In the genomic region with DNA sequence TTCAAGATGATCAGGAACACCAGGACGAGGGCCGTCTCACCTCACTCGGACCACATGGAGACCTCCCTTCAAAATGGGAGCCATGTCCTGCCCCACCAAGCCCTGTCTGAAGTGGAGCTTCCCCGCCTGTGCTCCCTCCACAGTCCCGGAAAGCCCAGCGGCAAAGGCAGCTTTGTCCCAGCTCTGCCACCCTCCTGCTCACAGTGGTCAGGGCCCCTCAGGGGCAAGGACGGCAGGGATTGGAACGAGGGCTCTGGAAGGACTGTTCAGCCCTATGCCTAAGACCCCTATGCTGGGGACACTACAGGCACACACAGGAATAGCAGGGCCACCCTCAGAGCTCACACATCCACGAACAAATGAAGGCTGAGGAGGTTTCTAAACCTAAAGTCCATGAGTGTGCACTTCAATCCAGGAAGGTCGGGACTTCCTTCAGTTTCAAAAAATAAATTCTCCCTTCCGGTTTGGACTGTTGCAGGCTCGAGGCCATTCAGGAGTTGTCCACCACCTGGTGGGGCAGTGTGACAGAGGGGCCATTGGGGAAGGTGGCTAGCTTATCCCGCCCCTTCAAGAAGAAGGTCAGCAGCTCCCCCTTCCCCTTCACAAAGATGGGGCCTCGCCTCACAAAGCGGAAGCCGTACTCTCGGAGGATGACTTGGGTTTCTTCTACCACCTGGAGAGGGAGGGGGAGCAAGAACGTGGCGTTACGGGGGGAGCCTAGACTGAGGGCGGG, we compare ENCODE assay signal across 16 cellular contexts. TPM values are rescaled to one million over a fixed set of nuclear protein-coding genes. Genes with fewer than 3 reads are reported as not detected.
DNase-seq lines count a peak whose midpoint lies in the region; FAIRE-seq and TF ChIP-seq lines count a peak whose summit lies in the region.
"Had no signal": no experiment of that assay in that cellular context is flagged by ENCODE, and none has a peak within 500 bp of the region (broad histone marks: within the 10 kb centered on the region; RNA-seq: fewer than 3 reads in every experiment).

No MANE protein-coding gene starts in this region.

- no peaks in the 10 kb centered on the region for H3K27me3 ChIP-seq in endothelial cell of umbilical vein (ENCODE audit: control insufficient read depth in 2 of 2, insufficient read depth in 2 of 2, low read length in 2 of 2)
- H3K27me3 ChIP-seq: foreskin keratinocyte, upper lobe of right lung had no signal

- H4K20me1 ChIP-seq in OCI-LY7 (ENCODE audit: insufficient read depth, low read length) (no peaks in the 10 kb centered on the region; the same call in 1 of the 2 replicates), endothelial cell of umbilical vein (replicated peaks; ENCODE audit: control insufficient read depth, extremely low read depth, insufficient read depth, low read length) (no peaks in the 10 kb centered on the region)

- dilution Hi-C loops in endothelial cell of umbilical vein (cut with MboI; ENCODE audit: extremely low pct_ligation_motif_present, low sequenced_read_pairs) = no loop called here

- DNase-seq in activated CD8-positive, alpha-beta memory T cell treated with anti-CD3 and anti-CD28 coated beads for 24 hours = peak; percentile 50
- no peak for DNase-seq in activated CD8-positive, alpha-beta memory T cell treated with anti-CD3 and anti-CD28 coated beads, Interleukin-2, amount 50 U/mL, for 4 hours
- DNase-seq in OCI-LY7 (ENCODE audit: low spot score) (no peak), endothelial cell of umbilical vein (ENCODE audit: low read depth, low spot score) (no peak), NCI-H2107 treated with DMSO at 0.1 percent for 48 hours (lab: John Stamatoyannopoulos, UW; ENCODE audit: unreplicated experiment) (no peak), DMS53 (lab: John Stamatoyannopoulos, UW) (no peak), UCSD-AML1 (lab: John Stamatoyannopoulos, UW; ENCODE audit: unreplicated experiment) (no peak)
- DNase-seq in stimulated activated CD8-positive, alpha-beta memory T cell treated with anti-CD3 and anti-CD28 coated beads, Interleukin-4, amount 100 ng/mL, for 48 hours = peak; percentile 22
- DNase-seq: ACHN; activated CD4-positive, alpha-beta T cell treated with anti-CD3 and anti-CD28 coated beads, Interleukin-2, amount 50 U/mL, for 4 hours; anterior cingulate cortex; foreskin keratinocyte; NCI-H1436; upper lobe of right lung had no signal

- intact Hi-C loops in OCI-LY7 (cut with micrococcal nuclease; ENCODE audit: unreplicated experiment) (no loop called here), endothelial cell of umbilical vein (cut with micrococcal nuclease) (no loop called here)

- H3K4me3 ChIP-seq in OCI-LY7 (ENCODE audit: low read depth, low read length, poor library complexity, severe bottlenecking) = no peak overlapping the region
- H3K4me3 ChIP-seq in endothelial cell of umbilical vein (replicated peaks in 1 of 3; ENCODE audit: insufficient read depth in 1 of 3, low read depth in 1 of 3, low read length in 3 of 3) = no peak overlapping the region
- H3K4me3 ChIP-seq: smooth muscle cell, upper lobe of right lung had no signal

- no peak overlapping the region for H3K4me2 ChIP-seq in OCI-LY7 (ENCODE audit: low read length)
- H3K4me2 ChIP-seq in endothelial cell of umbilical vein (ENCODE audit: insufficient read depth, low read length) = no peak overlapping the region
- H3K4me2 ChIP-seq: smooth muscle cell had no signal

- TF ChIP-seq POLR2A in endothelial cell of umbilical vein (IDR thresholded peaks at IDR 0.05; ENCODE audit: low read depth, low read length) = no peak

- H3K79me2 ChIP-seq in OCI-LY7 (ENCODE audit: insufficient read depth, low read depth, low read length) (no peaks in the 10 kb centered on the region; the same call in 1 of the 2 replicates), endothelial cell of umbilical vein (ENCODE audit: control insufficient read depth, insufficient read depth, low read length) (peaks cover 4% of the 10 kb centered on the region)
- H3K79me2 ChIP-seq: parathyroid adenoma had no signal

- POLR2A ChIA-PET in OCI-LY7 (lab: Charles Lee) = interaction anchor here (1.2 kb wide), 1 partner anchor 27 kb away, joined by 4 read pairs; no protein-coding TSS in a partner anchor
- POLR2A ChIA-PET in endothelial cell of umbilical vein (lab: Charles Lee) = interaction anchor here (1.0 kb wide), 1 partner anchor 8 kb away, joined by 3 read pairs; no protein-coding TSS in a partner anchor

- no peak overlapping the region for H3K9ac ChIP-seq in endothelial cell of umbilical vein (replicated peaks; ENCODE audit: extremely low read depth, insufficient read depth, low read length)
- H3K9ac ChIP-seq: parathyroid adenoma had no signal

- no peaks in the 10 kb centered on the region for H3K9me2 ChIP-seq in OCI-LY7 (ENCODE audit: insufficient read depth, low read length)

- no peaks in the 10 kb centered on the region for H3K9me1 ChIP-seq in endothelial cell of umbilical vein (replicated peaks; ENCODE audit: control insufficient read depth, extremely low read depth, insufficient read depth, low read length)

- H3K4me1 ChIP-seq in OCI-LY7 (ENCODE audit: insufficient read depth, low read length, poor library complexity, severe bottlenecking) (no peaks in the 10 kb centered on the region), endothelial cell of umbilical vein (ENCODE audit: control insufficient read depth, extremely low read depth, insufficient read depth, low read length) (peaks cover 19% of the 10 kb centered on the region)
- H3K4me1 ChIP-seq: foreskin keratinocyte, parathyroid adenoma, upper lobe of right lung had no signal

- H3K27ac ChIP-seq in OCI-LY7 (ENCODE audit: low read depth, low read length, poor library complexity, severe bottlenecking) (no peak overlapping the region), endothelial cell of umbilical vein (ENCODE audit: insufficient read depth, low read depth, low read length) (no peak overlapping the region)
- H3K27ac ChIP-seq: foreskin keratinocyte, parathyroid adenoma, upper lobe of right lung had no signal

- CTCF ChIA-PET in OCI-LY7 (lab: Charles Lee; ENCODE audit: unreplicated experiment) (no interaction called here), endothelial cell of umbilical vein (lab: Charles Lee) (interaction anchor here (0.7 to 2.6 kb wide), 4 partner anchors 8 to 397 kb away, joined by 3 to 18 read pairs (median 7); no protein-coding TSS in a partner anchor)

- H2AFZ ChIP-seq in OCI-LY7 (ENCODE audit: low read length) (no peak overlapping the region), endothelial cell of umbilical vein (ENCODE audit: low read depth, low read length) (no peak overlapping the region)
- H2AFZ ChIP-seq: parathyroid adenoma had no signal

- TF ChIP-seq CTCF in OCI-LY7 (conservative IDR thresholded peaks at IDR 0.05; ENCODE audit: low read length) (no peak), endothelial cell of umbilical vein (IDR thresholded peaks at IDR 0.05; ENCODE audit: extremely low read depth in 1 of 2, insufficient read depth in 1 of 2, low read depth in 1 of 2, low read length in 2 of 2) (no peak)

- FAIRE-seq in endothelial cell of umbilical vein (lab: Jason Lieb, UNC) = no peak

- H3K9me3 ChIP-seq in OCI-LY7 (ENCODE audit: low read length) (no peaks in the 10 kb centered on the region), endothelial cell of umbilical vein (replicated peaks; ENCODE audit: control insufficient read depth, insufficient read depth, low read length) (no peaks in the 10 kb centered on the region)
- H3K9me3 ChIP-seq: upper lobe of right lung had no signal

- BruUV-seq in OCI-LY7 (replicated peaks; lab: Mats Ljungman, UMichigan) (TSS peak; percentile 49), endothelial cell of umbilical vein (replicated peaks; lab: Mats Ljungman, UMichigan) (TSS peak; percentile 44)

- H3K36me3 ChIP-seq in OCI-LY7 (ENCODE audit: insufficient read depth, low read length) = peaks cover 100% of the 10 kb centered on the region
- H3K36me3 ChIP-seq in endothelial cell of umbilical vein (ENCODE audit: control insufficient read depth in 2 of 2, extremely low read depth in 1 of 2, insufficient read depth in 2 of 2, low read length in 2 of 2) = peaks cover 16 to 23% of the 10 kb centered on the region in 2 experiments

TF ChIP-seq in endothelial cell of umbilical vein, 7 proteins besides CTCF, POLR2A, EP300 and RAD21 (continues in another document):
- TF ChIP-seq GATA2 (IDR thresholded peaks at IDR 0.05; ENCODE audit: insufficient read depth, insufficient read length, low read depth, low read length) (no peak), EZH2 (IDR thresholded peaks at IDR 0.05; ENCODE audit: borderline replicate concordance, low read depth, low read length, severe bottlenecking) (no peak), JUN (IDR thresholded peaks at IDR 0.05; ENCODE audit: borderline replicate concordance, insufficient read depth, insufficient read length, low read depth) (no peak), POLR2AphosphoS5 (IDR thresholded peaks at IDR 0.05; ENCODE audit: insufficient read depth, low read depth, low read length) (no peak), MYC (IDR thresholded peaks at IDR 0.05; ENCODE audit: low read depth, low read length) (no peak)
- TF ChIP-seq, protein P1, sequence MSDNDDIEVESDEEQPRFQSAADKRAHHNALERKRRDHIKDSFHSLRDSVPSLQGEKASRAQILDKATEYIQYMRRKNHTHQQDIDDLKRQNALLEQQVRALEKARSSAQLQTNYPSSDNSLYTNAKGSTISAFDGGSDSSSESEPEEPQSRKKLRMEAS (IDR thresholded peaks at IDR 0.05; ENCODE audit: insufficient read depth, insufficient read length) = no peak

RNA-seq across cellular contexts. Expression of a gene that starts 26.4 kb away (rescaled TPM):
- total RNA-seq in OCI-LY7 (2014; rRNA removed; shearing (Covaris generic)) = 52.4 and 53.6 TPM in 2 replicates
- total RNA-seq in OCI-LY7 (2022) = 59.2 and 65.1 TPM in 2 replicates
- total RNA-seq in endothelial cell of umbilical vein = 42.2 and 45.3 TPM in 2 replicates
- polyA plus RNA-seq in endothelial cell of umbilical vein = 25.4 and 26.8 TPM in 2 replicates
- polyA plus RNA-seq in endothelial cell of umbilical vein (2011; cell fraction: cytosol; rRNA removed) = 27.1 and 29.8 TPM in 2 replicates
- 58.5 and 73.9 TPM in 2 replicates for polyA plus RNA-seq in endothelial cell of umbilical vein (2011; cell fraction: nucleus; rRNA removed)
- polyA plus RNA-seq in endothelial cell of umbilical vein (2012) = 18.1 and 31.8 TPM in 2 replicates
- polyA minus RNA-seq in endothelial cell of umbilical vein = 37.4 and 43.3 TPM in 2 replicates
- 20.9 TPM for polyA minus RNA-seq in endothelial cell of umbilical vein (2011; cell fraction: cytosol; rRNA and poly(A)+ RNA removed)
- polyA minus RNA-seq in endothelial cell of umbilical vein (2011; cell fraction: nucleus; rRNA and poly(A)+ RNA removed) = 42.1 and 58.1 TPM in 2 replicates

RNA-seq across cellular contexts. Expression of a gene that starts 26.4 kb away (rescaled TPM):
- total RNA-seq in OCI-LY7 (2014; rRNA removed; shearing (Covaris generic)) = 44.8 and 55.0 TPM in 2 replicates
- 41.5 and 43.9 TPM in 2 replicates for total RNA-seq in OCI-LY7 (2022)
- 35.6 and 41.1 TPM in 2 replicates for total RNA-seq in endothelial cell of umbilical vein
- 68.8 and 86.6 TPM in 2 replicates for polyA plus RNA-seq in endothelial cell of umbilical vein
- 64.3 and 64.5 TPM in 2 replicates for polyA plus RNA-seq in endothelial cell of umbilical vein (2011; cell fraction: cytosol; rRNA removed)
- 15.5 and 18.8 TPM in 2 replicates for polyA plus RNA-seq in endothelial cell of umbilical vein (2011; cell fraction: nucleus; rRNA removed)
- polyA plus RNA-seq in endothelial cell of umbilical vein (2012) = 55.3 and 56.8 TPM in 2 replicates
- polyA minus RNA-seq in endothelial cell of umbilical vein = 28.8 and 30.4 TPM in 2 replicates
- polyA minus RNA-seq in endothelial cell of umbilical vein (2011; cell fraction: cytosol; rRNA and poly(A)+ RNA removed) = 23.8 TPM
- 9.1 and 10.0 TPM in 2 replicates for polyA minus RNA-seq in endothelial cell of umbilical vein (2011; cell fraction: nucleus; rRNA and poly(A)+ RNA removed)

Comparison
In these comparisons a context has a peak if more than half of its experiments do, and no peak if none do; other contexts are left out.
1. DNase-seq: peak in activated CD8-positive, alpha-beta memory T cell treated with anti-CD3 and anti-CD28 coated beads for 24 hours (single experiment) and stimulated activated CD8-positive, alpha-beta memory T cell treated with anti-CD3 and anti-CD28 coated beads, Interleukin-4, amount 100 ng/mL, for 48 hours (single experiment); none in activated CD8-positive, alpha-beta memory T cell treated with anti-CD3 and anti-CD28 coated beads, Interleukin-2, amount 50 U/mL, for 4 hours (single experiment), OCI-LY7 (single experiment), endothelial cell of umbilical vein (single experiment), NCI-H2107 treated with DMSO at 0.1 percent for 48 hours (single experiment), DMS53 (single experiment) and UCSD-AML1 (single experiment).